In the genomic region with DNA sequence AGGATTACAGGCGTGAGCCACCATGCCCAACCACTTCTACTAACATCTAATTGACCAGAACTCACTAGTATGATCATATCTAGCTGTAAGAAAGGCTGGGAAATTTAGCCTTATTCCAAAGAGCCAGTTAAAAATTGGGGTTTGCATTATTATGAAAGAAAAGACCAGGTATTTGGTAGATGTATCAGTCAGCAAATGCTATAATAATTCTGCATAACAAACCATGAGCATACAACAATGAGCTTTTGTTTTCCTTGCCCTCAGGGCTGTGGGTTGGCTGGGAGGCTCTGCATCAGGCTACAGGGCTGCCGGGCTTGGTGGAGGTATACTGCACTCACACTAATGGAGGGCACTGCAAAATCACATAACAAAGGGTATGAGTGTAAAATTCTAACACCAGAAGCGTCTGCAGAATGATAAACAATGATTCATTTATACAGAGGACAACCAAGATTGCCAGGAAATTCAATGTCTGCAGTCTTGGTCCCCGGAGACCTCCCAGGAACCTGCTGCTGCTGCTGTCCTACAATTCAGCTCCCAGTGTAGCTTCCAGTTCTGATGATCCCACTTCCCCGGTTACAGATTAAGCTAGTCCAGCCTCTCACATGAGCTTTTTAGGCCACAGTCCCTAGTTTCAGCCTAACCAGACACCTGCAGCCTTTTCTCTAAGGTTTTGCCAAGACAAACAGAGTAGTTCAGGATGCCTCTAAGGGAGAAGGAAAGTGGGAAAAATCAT, we compare ENCODE assay signal across 13 cellular contexts. TPM values are rescaled to one million over a fixed set of nuclear protein-coding genes. Genes with fewer than 3 reads are reported as not detected.
DNase-seq lines count a peak whose midpoint lies in the region; ATAC-seq and TF ChIP-seq lines count a peak whose summit lies in the region.
"Had no signal": no experiment of that assay in that cellular context is flagged by ENCODE, and none has a peak within 500 bp of the region (broad histone marks: within the 10 kb centered on the region; RNA-seq: fewer than 3 reads in every experiment).

No MANE protein-coding gene starts in this region.

- H3K36me3 Mint-ChIP-seq in activated CD8-positive, alpha-beta T cell treated with anti-CD3 and anti-CD28 coated beads for 36 hours (ENCODE audit: low read depth): no peaks in the 10 kb centered on the region

- peaks cover 6% of the 10 kb centered on the region for H3K4me1 Mint-ChIP-seq in activated CD8-positive, alpha-beta T cell treated with anti-CD3 and anti-CD28 coated beads for 36 hours (ENCODE audit: low read depth)

- TF ChIP-seq CTCF in choroid plexus epithelial cell (conservative IDR thresholded peaks at IDR 0.05; ENCODE audit: low read depth, low read length): no peak
- no peak for TF ChIP-seq CTCF in activated CD8-positive, alpha-beta T cell treated with anti-CD3 and anti-CD28 coated beads for 36 hours (IDR thresholded peaks at IDR 0.05)

- H3K9me3 ChIP-seq in KOPT-K1 (ENCODE audit: insufficient read depth, low read length, poor library complexity, severe bottlenecking): no peaks in the 10 kb centered on the region
- H3K9me3 ChIP-seq: ascending aorta had no signal

- no peak overlapping the region for H3K27ac Mint-ChIP-seq in activated CD8-positive, alpha-beta T cell treated with anti-CD3 and anti-CD28 coated beads for 36 hours

- no peak overlapping the region for H3K4me3 Mint-ChIP-seq in activated CD8-positive, alpha-beta T cell treated with anti-CD3 and anti-CD28 coated beads for 36 hours

- no peaks in the 10 kb centered on the region for H3K9me3 Mint-ChIP-seq in activated CD8-positive, alpha-beta T cell treated with anti-CD3 and anti-CD28 coated beads for 36 hours

- intact Hi-C loops in activated CD8-positive, alpha-beta T cell treated with anti-CD3 and anti-CD28 coated beads for 36 hours (cut with micrococcal nuclease): no loop called here

- CTCF ChIA-PET in activated CD8-positive, alpha-beta T cell treated with anti-CD3 and anti-CD28 coated beads for 36 hours (lab: Charles Lee): interaction anchor here (1.1 to 3.1 kb wide), 4 partner anchors 93 to 192 kb away, joined by 3 to 8 read pairs (median 4); no protein-coding TSS in a partner anchor

- H3K27me3 Mint-ChIP-seq in activated CD8-positive, alpha-beta T cell treated with anti-CD3 and anti-CD28 coated beads for 36 hours: no peaks in the 10 kb centered on the region

- ATAC-seq in left lobe of liver: peak; percentile 88
- no peak for ATAC-seq in GM18870 (IDR thresholded peaks at IDR 0.05; ENCODE audit: unreplicated experiment)
- no peak for ATAC-seq in activated CD8-positive, alpha-beta T cell treated with anti-CD3 and anti-CD28 coated beads for 36 hours
- ATAC-seq in HG03175 (IDR thresholded peaks at IDR 0.05; ENCODE audit: unreplicated experiment): no peak

- DNase-seq in A172 (ENCODE audit: low spot score) (peak; percentile 63), choroid plexus epithelial cell (ENCODE audit: low read depth) (peak; percentile 40), left lobe of liver (ENCODE audit: low spot score) (peak; percentile 72), activated gamma-delta T cell treated with Interleukin-2 at 50 U/mL for 16 hours (no peak)
- no peak for DNase-seq in activated CD8-positive, alpha-beta T cell treated with anti-CD3 and anti-CD28 coated beads for 36 hours
- DNase-seq: activated CD4-positive, alpha-beta T cell treated with anti-CD3 and anti-CD28 coated beads, Interleukin-2, amount 50 U/mL, for 4 hours; AML-193; NCI-H1092 treated with DMSO at 0.1 percent for 48 hours; RPMI8226 had no signal

- H3K4me3 ChIP-seq in choroid plexus epithelial cell (ENCODE audit: low read depth, low read length): no peak overlapping the region
- H3K4me3 ChIP-seq: ascending aorta had no signal

- peak overlapping the region; percentile 25 for H3K27ac ChIP-seq in KOPT-K1 (ENCODE audit: low read depth, low read length, poor library complexity, severe bottlenecking)
- H3K27ac ChIP-seq: ascending aorta had no signal

- POLR2A ChIA-PET in activated CD8-positive, alpha-beta T cell treated with anti-CD3 and anti-CD28 coated beads for 36 hours (lab: Charles Lee): interaction anchor here (2.1 kb wide), 1 partner anchor 34 kb away, joined by 4 read pairs; no protein-coding TSS in a partner anchor

- no peaks in the 10 kb centered on the region for H3K36me3 ChIP-seq in KOPT-K1 (ENCODE audit: insufficient read depth, low read length)
- H3K36me3 ChIP-seq: ascending aorta had no signal

RNA-seq across cellular contexts. Expression of a gene that starts 32.2 kb away (rescaled TPM):
- total RNA-seq in A172 (2014; rRNA removed; shearing (Covaris generic)): 18.7 and 30.0 TPM in 2 replicates
- total RNA-seq in left lobe of liver: 12.8 TPM
- 10 to 100 TPM; 21.1 to 21.5 TPM for total RNA-seq in activated CD8-positive, alpha-beta T cell treated with anti-CD3 and anti-CD28 coated beads for 36 hours

Comparison
In these comparisons a context has a peak if more than half of its experiments do, and no peak if none do; other contexts are left out.
1. DNase-seq: peak in A172 (single experiment), choroid plexus epithelial cell (single experiment) and left lobe of liver (single experiment); none in activated CD8-positive, alpha-beta T cell treated with anti-CD3 and anti-CD28 coated beads for 36 hours (single experiment) and activated gamma-delta T cell treated with Interleukin-2 at 50 U/mL for 16 hours (single experiment).